Comparison of ENCODE assay signal across 2 cellular contexts in the genomic region with DNA sequence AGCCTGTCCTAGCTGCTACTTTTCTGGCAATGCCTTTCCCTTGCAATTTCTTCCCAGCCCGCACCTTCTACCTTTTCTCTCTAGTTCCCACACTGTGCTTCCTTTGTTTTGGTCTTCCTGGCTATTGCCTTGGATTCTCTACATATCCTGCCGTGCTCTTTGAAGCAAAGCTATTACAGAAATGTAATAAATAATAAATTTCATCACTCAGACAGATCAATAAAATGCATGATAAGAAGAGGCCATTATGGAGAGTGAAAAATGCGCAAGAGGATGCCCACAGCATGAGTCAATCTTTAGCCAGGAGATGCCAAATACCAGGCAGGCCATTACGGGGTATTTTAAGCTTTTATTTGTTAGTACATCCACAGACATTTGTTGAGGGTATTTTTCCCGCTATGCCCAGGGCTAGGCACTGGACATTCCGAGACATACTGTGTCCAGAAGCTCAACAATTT.
TF ChIP-seq lines count a peak whose summit lies in the region.

No MANE protein-coding gene starts in this region.

TF ChIP-seq in WTC11, 78 proteins besides CTCF, POLR2A, EP300 and RAD21:
- TF ChIP-seq ESRRA (CRISPR knock-in tag; IDR thresholded peaks at IDR 0.05; ENCODE audit: borderline replicate concordance) (no peak), ZNF416 (CRISPR knock-in tag; IDR thresholded peaks at IDR 0.05) (no peak), ELF4 (CRISPR knock-in tag; IDR thresholded peaks at IDR 0.05; ENCODE audit: low read depth) (no peak)

TF ChIP-seq in HepG2, 621 proteins besides CTCF, POLR2A, EP300 and RAD21:
- TF ChIP-seq, protein P1, sequence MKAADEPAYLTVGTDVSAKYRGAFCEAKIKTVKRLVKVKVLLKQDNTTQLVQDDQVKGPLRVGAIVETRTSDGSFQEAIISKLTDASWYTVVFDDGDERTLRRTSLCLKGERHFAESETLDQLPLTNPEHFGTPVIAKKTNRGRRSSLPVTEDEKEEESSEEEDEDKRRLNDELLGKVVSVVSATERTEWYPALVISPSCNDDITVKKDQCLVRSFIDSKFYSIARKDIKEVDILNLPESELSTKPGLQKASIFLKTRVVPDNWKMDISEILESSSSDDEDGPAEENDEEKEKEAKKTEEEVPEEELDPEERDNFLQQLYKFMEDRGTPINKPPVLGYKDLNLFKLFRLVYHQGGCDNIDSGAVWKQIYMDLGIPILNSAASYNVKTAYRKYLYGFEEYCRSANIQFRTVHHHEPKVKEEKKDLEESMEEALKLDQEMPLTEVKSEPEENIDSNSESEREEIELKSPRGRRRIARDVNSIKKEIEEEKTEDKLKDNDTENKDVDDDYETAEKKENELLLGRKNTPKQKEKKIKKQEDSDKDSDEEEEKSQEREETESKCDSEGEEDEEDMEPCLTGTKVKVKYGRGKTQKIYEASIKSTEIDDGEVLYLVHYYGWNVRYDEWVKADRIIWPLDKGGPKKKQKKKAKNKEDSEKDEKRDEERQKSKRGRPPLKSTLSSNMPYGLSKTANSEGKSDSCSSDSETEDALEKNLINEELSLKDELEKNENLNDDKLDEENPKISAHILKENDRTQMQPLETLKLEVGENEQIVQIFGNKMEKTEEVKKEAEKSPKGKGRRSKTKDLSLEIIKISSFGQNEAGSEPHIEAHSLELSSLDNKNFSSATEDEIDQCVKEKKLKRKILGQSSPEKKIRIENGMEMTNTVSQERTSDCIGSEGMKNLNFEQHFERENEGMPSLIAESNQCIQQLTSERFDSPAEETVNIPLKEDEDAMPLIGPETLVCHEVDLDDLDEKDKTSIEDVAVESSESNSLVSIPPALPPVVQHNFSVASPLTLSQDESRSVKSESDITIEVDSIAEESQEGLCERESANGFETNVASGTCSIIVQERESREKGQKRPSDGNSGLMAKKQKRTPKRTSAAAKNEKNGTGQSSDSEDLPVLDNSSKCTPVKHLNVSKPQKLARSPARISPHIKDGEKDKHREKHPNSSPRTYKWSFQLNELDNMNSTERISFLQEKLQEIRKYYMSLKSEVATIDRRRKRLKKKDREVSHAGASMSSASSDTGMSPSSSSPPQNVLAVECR (CRISPR knock-in tag; IDR thresholded peaks at IDR 0.05; ENCODE audit: borderline replicate concordance): no peak
- TF ChIP-seq, protein P2, sequence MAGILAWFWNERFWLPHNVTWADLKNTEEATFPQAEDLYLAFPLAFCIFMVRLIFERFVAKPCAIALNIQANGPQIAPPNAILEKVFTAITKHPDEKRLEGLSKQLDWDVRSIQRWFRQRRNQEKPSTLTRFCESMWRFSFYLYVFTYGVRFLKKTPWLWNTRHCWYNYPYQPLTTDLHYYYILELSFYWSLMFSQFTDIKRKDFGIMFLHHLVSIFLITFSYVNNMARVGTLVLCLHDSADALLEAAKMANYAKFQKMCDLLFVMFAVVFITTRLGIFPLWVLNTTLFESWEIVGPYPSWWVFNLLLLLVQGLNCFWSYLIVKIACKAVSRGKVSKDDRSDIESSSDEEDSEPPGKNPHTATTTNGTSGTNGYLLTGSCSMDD (CRISPR knock-in tag; IDR thresholded peaks at IDR 0.05): no peak
- TF ChIP-seq, protein P3, sequence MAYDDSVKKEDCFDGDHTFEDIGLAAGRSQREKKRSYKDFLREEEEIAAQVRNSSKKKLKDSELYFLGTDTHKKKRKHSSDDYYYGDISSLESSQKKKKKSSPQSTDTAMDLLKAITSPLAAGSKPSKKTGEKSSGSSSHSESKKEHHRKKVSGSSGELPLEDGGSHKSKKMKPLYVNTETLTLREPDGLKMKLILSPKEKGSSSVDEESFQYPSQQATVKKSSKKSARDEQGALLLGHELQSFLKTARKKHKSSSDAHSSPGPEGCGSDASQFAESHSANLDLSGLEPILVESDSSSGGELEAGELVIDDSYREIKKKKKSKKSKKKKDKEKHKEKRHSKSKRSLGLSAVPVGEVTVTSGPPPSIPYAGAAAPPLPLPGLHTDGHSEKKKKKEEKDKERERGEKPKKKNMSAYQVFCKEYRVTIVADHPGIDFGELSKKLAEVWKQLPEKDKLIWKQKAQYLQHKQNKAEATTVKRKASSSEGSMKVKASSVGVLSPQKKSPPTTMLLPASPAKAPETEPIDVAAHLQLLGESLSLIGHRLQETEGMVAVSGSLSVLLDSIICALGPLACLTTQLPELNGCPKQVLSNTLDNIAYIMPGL (CRISPR knock-in tag; IDR thresholded peaks at IDR 0.05; ENCODE audit: borderline replicate concordance in 1 of 2, low read depth in 1 of 2): no peak
- TF ChIP-seq ELF3 (CRISPR knock-in tag; IDR thresholded peaks at IDR 0.05) (no peak), SETDB1 (CRISPR knock-in tag; IDR thresholded peaks at IDR 0.05; ENCODE audit: borderline replicate concordance) (no peak), ATF7-NPFF (CRISPR knock-in tag; IDR thresholded peaks at IDR 0.05; ENCODE audit: low read depth) (no peak), SALL2 (CRISPR knock-in tag; IDR thresholded peaks at IDR 0.05) (no peak), ZNF207 (IDR thresholded peaks at IDR 0.05; ENCODE audit: borderline replicate concordance) (no peak)
- TF ChIP-seq, protein P4, sequence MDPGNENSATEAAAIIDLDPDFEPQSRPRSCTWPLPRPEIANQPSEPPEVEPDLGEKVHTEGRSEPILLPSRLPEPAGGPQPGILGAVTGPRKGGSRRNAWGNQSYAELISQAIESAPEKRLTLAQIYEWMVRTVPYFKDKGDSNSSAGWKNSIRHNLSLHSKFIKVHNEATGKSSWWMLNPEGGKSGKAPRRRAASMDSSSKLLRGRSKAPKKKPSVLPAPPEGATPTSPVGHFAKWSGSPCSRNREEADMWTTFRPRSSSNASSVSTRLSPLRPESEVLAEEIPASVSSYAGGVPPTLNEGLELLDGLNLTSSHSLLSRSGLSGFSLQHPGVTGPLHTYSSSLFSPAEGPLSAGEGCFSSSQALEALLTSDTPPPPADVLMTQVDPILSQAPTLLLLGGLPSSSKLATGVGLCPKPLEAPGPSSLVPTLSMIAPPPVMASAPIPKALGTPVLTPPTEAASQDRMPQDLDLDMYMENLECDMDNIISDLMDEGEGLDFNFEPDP (CRISPR knock-in tag; conservative IDR thresholded peaks at IDR 0.05): no peak
- TF ChIP-seq, protein P5, sequence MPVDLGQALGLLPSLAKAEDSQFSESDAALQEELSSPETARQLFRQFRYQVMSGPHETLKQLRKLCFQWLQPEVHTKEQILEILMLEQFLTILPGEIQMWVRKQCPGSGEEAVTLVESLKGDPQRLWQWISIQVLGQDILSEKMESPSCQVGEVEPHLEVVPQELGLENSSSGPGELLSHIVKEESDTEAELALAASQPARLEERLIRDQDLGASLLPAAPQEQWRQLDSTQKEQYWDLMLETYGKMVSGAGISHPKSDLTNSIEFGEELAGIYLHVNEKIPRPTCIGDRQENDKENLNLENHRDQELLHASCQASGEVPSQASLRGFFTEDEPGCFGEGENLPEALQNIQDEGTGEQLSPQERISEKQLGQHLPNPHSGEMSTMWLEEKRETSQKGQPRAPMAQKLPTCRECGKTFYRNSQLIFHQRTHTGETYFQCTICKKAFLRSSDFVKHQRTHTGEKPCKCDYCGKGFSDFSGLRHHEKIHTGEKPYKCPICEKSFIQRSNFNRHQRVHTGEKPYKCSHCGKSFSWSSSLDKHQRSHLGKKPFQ (CRISPR knock-in tag; IDR thresholded peaks at IDR 0.05; ENCODE audit: insufficient replicate concordance): no peak
- TF ChIP-seq, protein P6, sequence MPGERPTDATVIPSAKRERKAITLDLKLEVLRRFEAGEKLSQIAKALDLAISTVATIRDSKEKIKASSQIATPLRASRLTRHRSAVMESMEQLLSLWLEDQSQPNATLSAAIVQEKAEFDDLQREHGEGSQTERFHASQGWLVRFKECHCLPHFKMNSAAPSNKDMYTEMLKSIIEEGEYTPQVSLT (CRISPR knock-in tag; IDR thresholded peaks at IDR 0.05; ENCODE audit: borderline replicate concordance, low read depth): no peak
